In the genomic region with DNA sequence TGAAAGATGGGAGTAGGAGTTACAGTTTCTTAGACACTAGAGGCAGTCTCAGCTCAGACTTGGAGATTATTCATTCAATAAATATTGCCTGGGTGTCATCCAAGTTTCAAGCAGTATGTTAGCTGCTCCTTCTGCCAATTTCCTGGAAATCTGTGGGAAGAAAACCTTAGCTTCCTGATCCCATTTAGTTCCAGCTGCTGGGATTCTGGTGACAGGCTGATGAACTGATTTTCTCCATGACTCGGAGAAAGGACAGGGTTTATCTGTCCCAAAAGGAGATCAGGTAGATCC, we compare ENCODE assay signal across 15 cellular contexts.
DNase-seq lines count a peak whose midpoint lies in the region; ATAC-seq and TF ChIP-seq lines count a peak whose summit lies in the region.
"Had no signal": no experiment of that assay in that cellular context is flagged by ENCODE, and none has a peak within 500 bp of the region (broad histone marks: within the 10 kb centered on the region; RNA-seq: fewer than 3 reads in every experiment).

No MANE protein-coding gene starts in this region.

- H3K27me3 ChIP-seq in esophagus muscularis mucosa: no peaks in the 10 kb centered on the region
- H3K27me3 ChIP-seq: BLaER1 treated with 17β-estradiol and CSF1 and Interleukin-3, amounts not matched to agents 10 nM and 100 nM; dorsolateral prefrontal cortex; gastroesophageal sphincter; tibial nerve had no signal

- H3K27ac ChIP-seq in esophagus muscularis mucosa (replicated peaks in 1 of 4): no peak overlapping the region
- H3K27ac ChIP-seq: gastroesophageal sphincter, prostate gland, tibial nerve had no signal

- TF ChIP-seq EP300 in esophagus muscularis mucosa (IDR thresholded peaks at IDR 0.05): no peak

- H3K27me3 Mint-ChIP-seq in activated naive CD4-positive, alpha-beta T cell treated with anti-CD3 and anti-CD28 coated beads, Interleukin-2, amount 10 ng/mL, durations not matched to agents 7 days and 5 days: no peaks in the 10 kb centered on the region
- H3K27me3 Mint-ChIP-seq: activated naive CD8-positive, alpha-beta T cell treated with anti-CD3 and anti-CD28 coated beads for 36 hours had no signal

- TF ChIP-seq CTCF in AG09319 (IDR thresholded peaks at IDR 0.05; ENCODE audit: low read depth, low read length) (no peak; the same call in 1 of the 2 replicates), esophagus muscularis mucosa (IDR thresholded peaks at IDR 0.05) (no peak)

- intact Hi-C loops in esophagus muscularis mucosa (cut with DNase I): loop anchor here (10.0 kb wide), 2 partner anchors 115 to 385 kb away; no protein-coding TSS in a partner anchor

- peak; percentile 12 for DNase-seq in AG09319 (ENCODE audit: extremely low read depth, low read depth)
- DNase-seq in M059J (ENCODE audit: low read depth): peak; percentile 53
- DNase-seq in cerebellar cortex (ENCODE audit: low spot score): peak; percentile 7
- peak; percentile 8 for DNase-seq in left lobe of liver (ENCODE audit: low spot score)
- DNase-seq in pons (ENCODE audit: low spot score): no peak
- no peak for DNase-seq in NCI-H2196 (lab: John Stamatoyannopoulos, UW; ENCODE audit: unreplicated experiment)
- no peak for DNase-seq in esophagus muscularis mucosa (ENCODE audit: extremely low spot score)
- DNase-seq in activated naive CD4-positive, alpha-beta T cell treated with anti-CD3 and anti-CD28 coated beads, Interleukin-2, amount 10 ng/mL, durations not matched to agents 7 days and 5 days: no peak

- 87% methylated on average over 1 of the region's 1 CpG for WGBS in esophagus muscularis mucosa

- no peak for ATAC-seq in left lobe of liver
- ATAC-seq: gastroesophageal sphincter had no signal

- H3K4me1 Mint-ChIP-seq in activated naive CD4-positive, alpha-beta T cell treated with anti-CD3 and anti-CD28 coated beads, Interleukin-2, amount 10 ng/mL, durations not matched to agents 7 days and 5 days: peaks cover 14% of the 10 kb centered on the region

- no peak for TF ChIP-seq POLR2A in esophagus muscularis mucosa (IDR thresholded peaks at IDR 0.05; ENCODE audit: low read depth)

- no peaks in the 10 kb centered on the region for H3K4me1 ChIP-seq in esophagus muscularis mucosa
- H3K4me1 ChIP-seq: gastroesophageal sphincter, prostate gland, tibial nerve had no signal

- H3K4me3 Mint-ChIP-seq in activated naive CD4-positive, alpha-beta T cell treated with anti-CD3 and anti-CD28 coated beads, Interleukin-2, amount 10 ng/mL, durations not matched to agents 7 days and 5 days: no peak overlapping the region
- H3K4me3 Mint-ChIP-seq: activated naive CD8-positive, alpha-beta T cell treated with anti-CD3 and anti-CD28 coated beads for 36 hours; immature natural killer cell had no signal

- no peak overlapping the region for H3K27ac Mint-ChIP-seq in activated naive CD4-positive, alpha-beta T cell treated with anti-CD3 and anti-CD28 coated beads, Interleukin-2, amount 10 ng/mL, durations not matched to agents 7 days and 5 days
- H3K27ac Mint-ChIP-seq: activated naive CD8-positive, alpha-beta T cell treated with anti-CD3 and anti-CD28 coated beads for 36 hours had no signal

- H3K36me3 Mint-ChIP-seq in activated naive CD4-positive, alpha-beta T cell treated with anti-CD3 and anti-CD28 coated beads, Interleukin-2, amount 10 ng/mL, durations not matched to agents 7 days and 5 days: peaks cover 8% of the 10 kb centered on the region

- H3K9me3 ChIP-seq in esophagus muscularis mucosa: no peaks in the 10 kb centered on the region
- H3K9me3 ChIP-seq: gastroesophageal sphincter, prostate gland, tibial nerve had no signal

- H3K36me3 ChIP-seq in esophagus muscularis mucosa: peaks cover 10 to 92% (median 73%) of the 10 kb centered on the region in 4 donors
- H3K36me3 ChIP-seq: prostate gland had no signal

- CTCF ChIA-PET in activated naive CD4-positive, alpha-beta T cell treated with anti-CD3 and anti-CD28 coated beads, Interleukin-2, amount 10 ng/mL, durations not matched to agents 7 days and 5 days (lab: Charles Lee): interaction anchor here (0.8 to 6.2 kb wide), 22 partner anchors 9 to 411 kb away, joined by 3 to 46 read pairs (median 4); no protein-coding TSS in a partner anchor

- no peak overlapping the region for H3K4me3 ChIP-seq in esophagus muscularis mucosa
- H3K4me3 ChIP-seq: BLaER1 treated with 17β-estradiol and CSF1 and Interleukin-3, amounts not matched to agents 10 nM and 100 nM; dorsolateral prefrontal cortex; gastroesophageal sphincter; prostate gland; tibial nerve had no signal

- no peaks in the 10 kb centered on the region for H3K9me3 Mint-ChIP-seq in activated naive CD4-positive, alpha-beta T cell treated with anti-CD3 and anti-CD28 coated beads, Interleukin-2, amount 10 ng/mL, durations not matched to agents 7 days and 5 days
- H3K9me3 Mint-ChIP-seq: activated naive CD8-positive, alpha-beta T cell treated with anti-CD3 and anti-CD28 coated beads for 36 hours; immature natural killer cell had no signal

Comparison
In these comparisons a context has a peak if more than half of its experiments do, and no peak if none do; other contexts are left out.
1. DNase-seq: peak in AG09319 (single experiment), M059J (single experiment), cerebellar cortex (single experiment) and left lobe of liver (single experiment); none in pons (single experiment), NCI-H2196 (single experiment), esophagus muscularis mucosa (single experiment) and activated naive CD4-positive, alpha-beta T cell treated with anti-CD3 and anti-CD28 coated beads, Interleukin-2, amount 10 ng/mL, durations not matched to agents 7 days and 5 days (single experiment).